Comparison of ENCODE assay signal across 3 cellular contexts in the genomic region with DNA sequence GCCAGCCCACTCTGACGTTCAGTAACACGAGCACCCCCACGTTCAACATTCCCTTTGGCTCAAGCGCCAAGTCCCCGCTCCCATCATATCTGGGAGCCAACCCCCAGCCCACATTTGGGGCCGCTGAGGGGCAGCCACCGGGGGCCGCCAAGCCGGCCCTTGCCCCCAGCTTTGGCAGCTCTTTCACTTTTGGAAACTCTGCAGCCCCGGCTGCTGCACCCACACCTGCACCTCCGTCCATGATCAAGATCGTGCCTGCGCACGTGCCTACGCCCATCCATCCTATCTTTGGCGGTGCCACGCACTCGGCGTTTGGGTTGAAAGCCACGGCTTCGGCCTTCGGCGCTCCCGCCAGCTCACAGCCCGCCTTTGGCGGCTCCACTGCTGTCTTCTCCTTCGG. TPM values are rescaled to one million over a fixed set of nuclear protein-coding genes. Genes with fewer than 3 reads are reported as not detected.
"Had no signal": no experiment of that assay in that cellular context is flagged by ENCODE, and none has a peak within 500 bp of the region (broad histone marks: within the 10 kb centered on the region; RNA-seq: fewer than 3 reads in every experiment).

No MANE protein-coding gene starts in this region.

RNA-seq across cellular contexts. Expression of gene TRIM50, which starts 30.2 kb away (rescaled TPM):
- total RNA-seq: LHCN-M2, M059J, MCF 10A had no signal

RNA-seq across cellular contexts. Expression of gene FKBP6, which starts 30.3 kb away (rescaled TPM):
- total RNA-seq: LHCN-M2, M059J, MCF 10A had no signal
